Comparison of ENCODE assay signal across 31 cellular contexts in the genomic region with DNA sequence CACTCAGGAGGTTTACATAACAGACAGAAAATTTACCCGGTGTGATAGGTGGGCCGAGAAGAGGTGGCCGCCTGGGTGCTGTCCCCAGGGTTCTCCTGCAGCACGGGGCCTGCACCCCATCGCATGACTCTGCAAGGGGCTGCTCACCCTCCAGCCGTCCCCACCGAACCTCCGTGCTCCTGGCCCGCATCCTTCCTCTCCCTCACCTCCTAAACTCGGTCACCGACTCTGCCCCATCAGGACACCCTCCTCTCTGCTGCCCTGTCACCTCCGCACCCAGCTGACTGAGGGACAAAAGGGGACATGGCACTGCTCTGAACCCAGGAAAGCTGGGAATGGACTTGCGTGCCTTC.
"Had no signal": no experiment of that assay in that cellular context is flagged by ENCODE, and none has a peak within 500 bp of the region (broad histone marks: within the 10 kb centered on the region; RNA-seq: fewer than 3 reads in every experiment).

No MANE protein-coding gene starts in this region.

- H3K4me3 Mint-ChIP-seq: activated B cell treated with CpG ODN at 0.5 μM for 24 hours; activated CD4-positive, alpha-beta memory T cell treated with anti-CD3 and anti-CD28 coated beads for 36 hours; activated naive CD8-positive, alpha-beta T cell treated with anti-CD3 and anti-CD28 coated beads for 36 hours; activated T-cell treated with anti-CD3 and anti-CD28 coated beads, Interleukin-2, amount 50 U/mL, for 72 hours; activated T-helper 17 cell treated with anti-CD3 and anti-CD28 coated beads, Interleukin-2, amount 50 U/mL, for 72 hours had no signal

- H3K9ac ChIP-seq: KMS-11 had no signal

- H3K36me3 Mint-ChIP-seq: activated CD4-positive, alpha-beta memory T cell treated with anti-CD3 and anti-CD28 coated beads for 36 hours; activated naive CD8-positive, alpha-beta T cell treated with anti-CD3 and anti-CD28 coated beads for 36 hours had no signal

- ATAC-seq: activated T-cell treated with anti-CD3 and anti-CD28 coated beads, Interleukin-2, amount 50 U/mL, for 72 hours; activated T-helper 17 cell treated with anti-CD3 and anti-CD28 coated beads, Interleukin-2, amount 50 U/mL, for 72 hours; Panc1; SK-N-SH treated with all-trans-retinoic acid at 6 μM for 48 hours had no signal

- DNase-seq: activated B cell treated with CpG ODN at 0.5 μM for 24 hours; activated CD4-positive, alpha-beta memory T cell treated with anti-CD3 and anti-CD28 coated beads for 36 hours; activated CD4-positive, alpha-beta T cell treated with anti-CD3 and anti-CD28 coated beads for 4 hours; activated CD4-positive, alpha-beta T cell treated with anti-CD3 and anti-CD28 coated beads, Interleukin-2, amount 50 U/mL, for 1 hour; activated CD4-positive, CD25-positive, alpha-beta regulatory T cell treated with anti-CD3 and anti-CD28 coated beads, Interleukin-2, amount 50 U/mL, for 72 hours; activated effector memory CD4-positive, alpha-beta T cell treated with anti-CD3 and anti-CD28 coated beads, Interleukin-2, amount 50 U/mL, for 16 hours; activated naive CD4-positive, alpha-beta T cell; activated naive CD4-positive, alpha-beta T cell treated with anti-CD3 and anti-CD28 coated beads, Interleukin-2, amount 50 U/mL, for 16 hours; activated naive CD8-positive, alpha-beta T cell treated with anti-CD3 and anti-CD28 coated beads for 36 hours; activated T-cell treated with anti-CD3 and anti-CD28 coated beads, Interleukin-2, amount 50 U/mL, for 1 hour; activated T-cell treated with anti-CD3 and anti-CD28 coated beads, Interleukin-2, amount 50 U/mL, for 72 hours; amniotic stem cell; aorta; brain microvascular endothelial cell; central memory CD4-positive, alpha-beta T cell; MM.1S; MV-4-11; NCI-H1092; NCI-H1436 treated with DMSO at 0.1 percent for 48 hours; NCI-H1694 treated with DMSO at 0.1 percent for 48 hours; NCI-H2029; NCI-H524 treated with DMSO at 0.1 percent for 48 hours; RPMI8226; T-helper 1 cell; T-helper 2 cell; T-helper 9 cell had no signal

- H3K27ac Mint-ChIP-seq: activated B cell treated with CpG ODN at 0.5 μM for 24 hours; activated CD4-positive, alpha-beta memory T cell treated with anti-CD3 and anti-CD28 coated beads for 36 hours; activated naive CD8-positive, alpha-beta T cell treated with anti-CD3 and anti-CD28 coated beads for 36 hours; activated T-cell treated with anti-CD3 and anti-CD28 coated beads, Interleukin-2, amount 50 U/mL, for 72 hours; activated T-helper 17 cell treated with anti-CD3 and anti-CD28 coated beads, Interleukin-2, amount 50 U/mL, for 72 hours had no signal

- H3K27me3 ChIP-seq: brain microvascular endothelial cell had no signal

- H3K27ac ChIP-seq: brain microvascular endothelial cell, KMS-11, VCaP had no signal

- H3K4me1 Mint-ChIP-seq: activated naive CD8-positive, alpha-beta T cell treated with anti-CD3 and anti-CD28 coated beads for 36 hours; activated T-helper 17 cell treated with anti-CD3 and anti-CD28 coated beads, Interleukin-2, amount 50 U/mL, for 72 hours had no signal

- H3K4me2 ChIP-seq: KMS-11 had no signal

- H3K27me3 Mint-ChIP-seq: activated CD4-positive, alpha-beta memory T cell treated with anti-CD3 and anti-CD28 coated beads for 36 hours had no signal

- H3K36me3 ChIP-seq: brain microvascular endothelial cell had no signal

- H3K9me3 Mint-ChIP-seq: activated B cell treated with CpG ODN at 0.5 μM for 24 hours; activated CD4-positive, alpha-beta memory T cell treated with anti-CD3 and anti-CD28 coated beads for 36 hours; activated naive CD8-positive, alpha-beta T cell treated with anti-CD3 and anti-CD28 coated beads for 36 hours; activated T-cell treated with anti-CD3 and anti-CD28 coated beads, Interleukin-2, amount 50 U/mL, for 72 hours; activated T-helper 17 cell treated with anti-CD3 and anti-CD28 coated beads, Interleukin-2, amount 50 U/mL, for 72 hours had no signal
